Comparison of ENCODE assay signal across 1 cellular context in genomic region chr1:166174108-166174507, GRCh38.
TF ChIP-seq lines count a peak whose summit lies in the region.

No MANE protein-coding gene starts in this region.

TF ChIP-seq in H1, 55 proteins besides CTCF, POLR2A, EP300 and RAD21:
- TF ChIP-seq NANOG (IDR thresholded peaks at IDR 0.05; ENCODE audit: insufficient read depth, low read depth, low read length, poor library complexity, severe bottlenecking) (no peak), CBX8 (IDR thresholded peaks at IDR 0.05; ENCODE audit: borderline replicate concordance, low read depth, low read length) (no peak), RNF2 (IDR thresholded peaks at IDR 0.05; ENCODE audit: borderline replicate concordance, low read depth, low read length, missing control alignments, poor library complexity, severe bottlenecking) (no peak), ZNF274 (IDR thresholded peaks at IDR 0.05; ENCODE audit: borderline replicate concordance, extremely low read depth, low read length) (no peak), JUN (IDR thresholded peaks at IDR 0.05; ENCODE audit: low read depth, low read length) (no peak), TBP (IDR thresholded peaks at IDR 0.05; ENCODE audit: low read depth, low read length) (no peak), MAFK (IDR thresholded peaks at IDR 0.05; ENCODE audit: low read depth, low read length) (no peak), POU5F1 (IDR thresholded peaks at IDR 0.05; ENCODE audit: low read depth, low read length) (no peak), FOSL1 (IDR thresholded peaks at IDR 0.05; ENCODE audit: insufficient read depth, low read depth, low read length) (no peak), CEBPB (IDR thresholded peaks at IDR 0.05; ENCODE audit: low read depth, low read length) (no peak), SIRT6 (IDR thresholded peaks at IDR 0.05; ENCODE audit: low read length) (no peak), TAF7 (optimal IDR thresholded peaks at IDR 0.05; ENCODE audit: borderline replicate concordance, low read depth, low read length) (no peak), CREB1 (IDR thresholded peaks at IDR 0.05) (no peak)
- TF ChIP-seq, protein P1, sequence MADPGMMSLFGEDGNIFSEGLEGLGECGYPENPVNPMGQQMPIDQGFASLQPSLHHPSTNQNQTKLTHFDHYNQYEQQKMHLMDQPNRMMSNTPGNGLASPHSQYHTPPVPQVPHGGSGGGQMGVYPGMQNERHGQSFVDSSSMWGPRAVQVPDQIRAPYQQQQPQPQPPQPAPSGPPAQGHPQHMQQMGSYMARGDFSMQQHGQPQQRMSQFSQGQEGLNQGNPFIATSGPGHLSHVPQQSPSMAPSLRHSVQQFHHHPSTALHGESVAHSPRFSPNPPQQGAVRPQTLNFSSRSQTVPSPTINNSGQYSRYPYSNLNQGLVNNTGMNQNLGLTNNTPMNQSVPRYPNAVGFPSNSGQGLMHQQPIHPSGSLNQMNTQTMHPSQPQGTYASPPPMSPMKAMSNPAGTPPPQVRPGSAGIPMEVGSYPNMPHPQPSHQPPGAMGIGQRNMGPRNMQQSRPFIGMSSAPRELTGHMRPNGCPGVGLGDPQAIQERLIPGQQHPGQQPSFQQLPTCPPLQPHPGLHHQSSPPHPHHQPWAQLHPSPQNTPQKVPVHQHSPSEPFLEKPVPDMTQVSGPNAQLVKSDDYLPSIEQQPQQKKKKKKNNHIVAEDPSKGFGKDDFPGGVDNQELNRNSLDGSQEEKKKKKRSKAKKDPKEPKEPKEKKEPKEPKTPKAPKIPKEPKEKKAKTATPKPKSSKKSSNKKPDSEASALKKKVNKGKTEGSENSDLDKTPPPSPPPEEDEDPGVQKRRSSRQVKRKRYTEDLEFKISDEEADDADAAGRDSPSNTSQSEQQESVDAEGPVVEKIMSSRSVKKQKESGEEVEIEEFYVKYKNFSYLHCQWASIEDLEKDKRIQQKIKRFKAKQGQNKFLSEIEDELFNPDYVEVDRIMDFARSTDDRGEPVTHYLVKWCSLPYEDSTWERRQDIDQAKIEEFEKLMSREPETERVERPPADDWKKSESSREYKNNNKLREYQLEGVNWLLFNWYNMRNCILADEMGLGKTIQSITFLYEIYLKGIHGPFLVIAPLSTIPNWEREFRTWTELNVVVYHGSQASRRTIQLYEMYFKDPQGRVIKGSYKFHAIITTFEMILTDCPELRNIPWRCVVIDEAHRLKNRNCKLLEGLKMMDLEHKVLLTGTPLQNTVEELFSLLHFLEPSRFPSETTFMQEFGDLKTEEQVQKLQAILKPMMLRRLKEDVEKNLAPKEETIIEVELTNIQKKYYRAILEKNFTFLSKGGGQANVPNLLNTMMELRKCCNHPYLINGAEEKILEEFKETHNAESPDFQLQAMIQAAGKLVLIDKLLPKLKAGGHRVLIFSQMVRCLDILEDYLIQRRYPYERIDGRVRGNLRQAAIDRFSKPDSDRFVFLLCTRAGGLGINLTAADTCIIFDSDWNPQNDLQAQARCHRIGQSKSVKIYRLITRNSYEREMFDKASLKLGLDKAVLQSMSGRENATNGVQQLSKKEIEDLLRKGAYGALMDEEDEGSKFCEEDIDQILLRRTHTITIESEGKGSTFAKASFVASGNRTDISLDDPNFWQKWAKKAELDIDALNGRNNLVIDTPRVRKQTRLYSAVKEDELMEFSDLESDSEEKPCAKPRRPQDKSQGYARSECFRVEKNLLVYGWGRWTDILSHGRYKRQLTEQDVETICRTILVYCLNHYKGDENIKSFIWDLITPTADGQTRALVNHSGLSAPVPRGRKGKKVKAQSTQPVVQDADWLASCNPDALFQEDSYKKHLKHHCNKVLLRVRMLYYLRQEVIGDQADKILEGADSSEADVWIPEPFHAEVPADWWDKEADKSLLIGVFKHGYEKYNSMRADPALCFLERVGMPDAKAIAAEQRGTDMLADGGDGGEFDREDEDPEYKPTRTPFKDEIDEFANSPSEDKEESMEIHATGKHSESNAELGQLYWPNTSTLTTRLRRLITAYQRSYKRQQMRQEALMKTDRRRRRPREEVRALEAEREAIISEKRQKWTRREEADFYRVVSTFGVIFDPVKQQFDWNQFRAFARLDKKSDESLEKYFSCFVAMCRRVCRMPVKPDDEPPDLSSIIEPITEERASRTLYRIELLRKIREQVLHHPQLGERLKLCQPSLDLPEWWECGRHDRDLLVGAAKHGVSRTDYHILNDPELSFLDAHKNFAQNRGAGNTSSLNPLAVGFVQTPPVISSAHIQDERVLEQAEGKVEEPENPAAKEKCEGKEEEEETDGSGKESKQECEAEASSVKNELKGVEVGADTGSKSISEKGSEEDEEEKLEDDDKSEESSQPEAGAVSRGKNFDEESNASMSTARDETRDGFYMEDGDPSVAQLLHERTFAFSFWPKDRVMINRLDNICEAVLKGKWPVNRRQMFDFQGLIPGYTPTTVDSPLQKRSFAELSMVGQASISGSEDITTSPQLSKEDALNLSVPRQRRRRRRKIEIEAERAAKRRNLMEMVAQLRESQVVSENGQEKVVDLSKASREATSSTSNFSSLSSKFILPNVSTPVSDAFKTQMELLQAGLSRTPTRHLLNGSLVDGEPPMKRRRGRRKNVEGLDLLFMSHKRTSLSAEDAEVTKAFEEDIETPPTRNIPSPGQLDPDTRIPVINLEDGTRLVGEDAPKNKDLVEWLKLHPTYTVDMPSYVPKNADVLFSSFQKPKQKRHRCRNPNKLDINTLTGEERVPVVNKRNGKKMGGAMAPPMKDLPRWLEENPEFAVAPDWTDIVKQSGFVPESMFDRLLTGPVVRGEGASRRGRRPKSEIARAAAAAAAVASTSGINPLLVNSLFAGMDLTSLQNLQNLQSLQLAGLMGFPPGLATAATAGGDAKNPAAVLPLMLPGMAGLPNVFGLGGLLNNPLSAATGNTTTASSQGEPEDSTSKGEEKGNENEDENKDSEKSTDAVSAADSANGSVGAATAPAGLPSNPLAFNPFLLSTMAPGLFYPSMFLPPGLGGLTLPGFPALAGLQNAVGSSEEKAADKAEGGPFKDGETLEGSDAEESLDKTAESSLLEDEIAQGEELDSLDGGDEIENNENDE (IDR thresholded peaks at IDR 0.05; ENCODE audit: insufficient replicate concordance, low read length), result no peak
TF ChIP-seq in H1: peak in this region for 0.
